22 cellular contexts compared by ENCODE assay signal in the genomic region with DNA sequence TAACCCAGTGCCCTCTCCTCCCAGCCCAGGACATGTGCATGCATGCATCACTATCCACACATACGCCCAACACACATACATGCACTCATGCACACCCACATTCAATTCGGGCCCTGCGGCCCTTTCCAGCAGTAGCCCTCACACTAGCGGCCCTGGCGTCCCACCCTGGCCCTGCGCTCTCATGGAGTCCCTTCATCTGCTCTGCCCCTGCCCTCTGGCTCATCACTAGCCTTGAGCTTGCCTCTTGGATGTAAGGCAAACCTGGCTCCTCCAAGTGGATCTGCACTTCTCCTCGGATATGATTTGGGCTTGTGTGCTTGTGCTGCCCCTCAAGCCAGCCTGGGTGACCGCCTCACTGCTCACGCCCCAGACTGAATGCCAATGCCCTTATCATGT.
DNase-seq lines count a peak whose midpoint lies in the region; ATAC-seq and TF ChIP-seq lines count a peak whose summit lies in the region.
"Had no signal": no experiment of that assay in that cellular context is flagged by ENCODE, and none has a peak within 500 bp of the region (broad histone marks: within the 10 kb centered on the region; RNA-seq: fewer than 3 reads in every experiment).

No MANE protein-coding gene starts in this region.

- intact Hi-C loops in cardiac septum (cut with DNase I) (loop anchor here (2.0 kb wide), 1 partner anchor 75 kb away; no protein-coding TSS in a partner anchor), left ventricle myocardium superior (cut with micrococcal nuclease) (no loop called here), lower lobe of right lung (cut with DNase I) (no loop called here), esophagus squamous epithelium (cut with DNase I) (no loop called here)

- no peak for TF ChIP-seq CTCF in brain (conservative IDR thresholded peaks at IDR 0.05)
- no peak for TF ChIP-seq CTCF in nephron (IDR thresholded peaks at IDR 0.05; ENCODE audit: unreplicated experiment in 3 of 3)
- no peak for TF ChIP-seq CTCF in lower lobe of right lung (IDR thresholded peaks at IDR 0.05)
- no peak for TF ChIP-seq CTCF in esophagus squamous epithelium (IDR thresholded peaks at IDR 0.05)

- H3K36me3 Mint-ChIP-seq in brain (no peaks in the 10 kb centered on the region), nephron (ENCODE audit: low read depth) (no peaks in the 10 kb centered on the region)
- H3K36me3 Mint-ChIP-seq in stimulated activated naive B cell treated with anti-CD40 and anti-IgM and Interleukin-4, amounts not matched to agents 10 μg/mL and 1 μg/mL and 100 μg/mL, for 72 hours, result peaks cover 21 to 27% of the 10 kb centered on the region in 2 donors
- H3K36me3 Mint-ChIP-seq: mesothelial cell of epicardium, natural killer cell had no signal

- peaks cover 8% of the 10 kb centered on the region for H3K4me1 ChIP-seq in lower lobe of right lung
- H3K4me1 ChIP-seq in esophagus squamous epithelium, result peaks cover 0 to 19% (median 6%) of the 10 kb centered on the region in 3 donors
- H3K4me1 ChIP-seq: thyroid gland had no signal

- H3K9me3 Mint-ChIP-seq in brain (peaks cover 0 to 2% (median 0%) of the 10 kb centered on the region in 5 experiments), nephron (no peaks in the 10 kb centered on the region)
- no peaks in the 10 kb centered on the region for H3K9me3 Mint-ChIP-seq in stimulated activated naive B cell treated with anti-CD40 and anti-IgM and Interleukin-4, amounts not matched to agents 10 μg/mL and 1 μg/mL and 100 μg/mL, for 72 hours
- H3K9me3 Mint-ChIP-seq: activated CD4-positive, alpha-beta T cell treated with anti-CD3 and anti-CD28 coated beads, Interleukin-2, amount 10 ng/mL, durations not matched to agents 7 days and 5 days; natural killer cell; stimulated activated naive CD8-positive, alpha-beta T cell treated with anti-CD3 and anti-CD28 coated beads, Interleukin-15, Interleukin-2, amounts not matched to agents 100 ng/mL and 50 ng/mL, for 24 hours had no signal

- no peak for ATAC-seq in left ventricle myocardium superior
- ATAC-seq in stimulated activated naive B cell treated with anti-CD40 and anti-IgM and Interleukin-4, amounts not matched to agents 10 μg/mL and 1 μg/mL and 100 μg/mL, for 72 hours (replicated peaks), result no peak
- no peak for ATAC-seq in lower lobe of right lung
- ATAC-seq: left colon, natural killer cell had no signal

- peaks cover 7% of the 10 kb centered on the region for H3K27me3 Mint-ChIP-seq in brain
- peaks cover 20% of the 10 kb centered on the region for H3K27me3 Mint-ChIP-seq in nephron (ENCODE audit: low read depth)
- peaks cover 0 to 9% of the 10 kb centered on the region in 2 donors for H3K27me3 Mint-ChIP-seq in stimulated activated naive B cell treated with anti-CD40 and anti-IgM and Interleukin-4, amounts not matched to agents 10 μg/mL and 1 μg/mL and 100 μg/mL, for 72 hours

- H3K4me3 Mint-ChIP-seq in brain (peak overlapping the region; percentile 12 to 76 (median 70)), nephron (peak overlapping the region; percentile 62 to 71 (median 69))
- H3K4me3 Mint-ChIP-seq in stimulated activated naive B cell treated with anti-CD40 and anti-IgM and Interleukin-4, amounts not matched to agents 10 μg/mL and 1 μg/mL and 100 μg/mL, for 72 hours, result peak overlapping the region; percentile 79 to 85
- H3K4me3 Mint-ChIP-seq: natural killer cell had no signal

- no peak for TF ChIP-seq POLR2A in esophagus squamous epithelium (IDR thresholded peaks at IDR 0.05)

- H3K27me3 ChIP-seq in lower lobe of right lung (ENCODE audit: low read depth) (peaks cover 8% of the 10 kb centered on the region), esophagus squamous epithelium (peaks cover 0 to 26% (median 0%) of the 10 kb centered on the region in 4 donors)
- H3K27me3 ChIP-seq: sigmoid colon, thyroid gland had no signal

- H3K9me3 ChIP-seq in lower lobe of right lung, result no peaks in the 10 kb centered on the region
- no peaks in the 10 kb centered on the region for H3K9me3 ChIP-seq in esophagus squamous epithelium
- H3K9me3 ChIP-seq: sigmoid colon, thyroid gland had no signal

- H3K36me3 ChIP-seq in lower lobe of right lung, result no peaks in the 10 kb centered on the region
- H3K36me3 ChIP-seq in esophagus squamous epithelium, result no peaks in the 10 kb centered on the region
- H3K36me3 ChIP-seq: sigmoid colon, thyroid gland had no signal

- H3K27ac ChIP-seq in lower lobe of right lung (no peak overlapping the region), esophagus squamous epithelium (no peak overlapping the region)
- H3K27ac ChIP-seq: VCaP had no signal

- DNase-seq in cardiac septum (ENCODE audit: low spot score), result peak; percentile 72
- no peak for DNase-seq in left ventricle myocardium superior
- DNase-seq in stimulated activated naive B cell treated with anti-CD40 and anti-IgM and Interleukin-4, amounts not matched to agents 10 μg/mL and 1 μg/mL and 100 μg/mL, for 72 hours, result no peak
- DNase-seq in lower lobe of right lung, result no peak
- DNase-seq in RPMI8226, result no peak
- no peak for DNase-seq in esophagus squamous epithelium (lab: John Stamatoyannopoulos, UW)
- DNase-seq: activated CD4-positive, alpha-beta T cell treated with anti-CD3 and anti-CD28 coated beads, Interleukin-2, amount 10 ng/mL, durations not matched to agents 7 days and 5 days; activated naive CD4-positive, alpha-beta T cell treated with anti-CD3 and anti-CD28 coated beads, Interleukin-2, amount 50 U/mL, for 16 hours; left colon; natural killer cell; NCI-H1048; NCI-H187; NCI-H2171 treated with DMSO at 0.1 percent for 48 hours; NCI-H524 treated with DMSO at 0.1 percent for 48 hours; SHP77; sigmoid colon; thyroid gland had no signal

- H3K27ac Mint-ChIP-seq in brain, result peak overlapping the region; percentile 52 to 80 (median 64)
- peak overlapping the region in 1 of 3 experiments; percentile 11 for H3K27ac Mint-ChIP-seq in nephron
- peak overlapping the region; percentile 96 for H3K27ac Mint-ChIP-seq in stimulated activated naive B cell treated with anti-CD40 and anti-IgM and Interleukin-4, amounts not matched to agents 10 μg/mL and 1 μg/mL and 100 μg/mL, for 72 hours
- H3K27ac Mint-ChIP-seq: activated CD4-positive, alpha-beta T cell treated with anti-CD3 and anti-CD28 coated beads, Interleukin-2, amount 10 ng/mL, durations not matched to agents 7 days and 5 days; mesothelial cell of epicardium; natural killer cell; stimulated activated naive CD8-positive, alpha-beta T cell treated with anti-CD3 and anti-CD28 coated beads, Interleukin-15, Interleukin-2, amounts not matched to agents 100 ng/mL and 50 ng/mL, for 24 hours had no signal

- H3K4me1 Mint-ChIP-seq in brain (peaks cover 54% of the 10 kb centered on the region), nephron (peaks cover 32% of the 10 kb centered on the region)
- H3K4me1 Mint-ChIP-seq in stimulated activated naive B cell treated with anti-CD40 and anti-IgM and Interleukin-4, amounts not matched to agents 10 μg/mL and 1 μg/mL and 100 μg/mL, for 72 hours, result peaks cover 59 to 83% of the 10 kb centered on the region in 2 donors

- no peak overlapping the region for H3K4me3 ChIP-seq in lower lobe of right lung
- H3K4me3 ChIP-seq in esophagus squamous epithelium, result no peak overlapping the region

- 71 to 93% methylated on average over 7 to 9 of the region's 9 CpGs for WGBS in esophagus squamous epithelium, 2 donors
